ENCODE assay signal across 13 cellular contexts in the genomic region with DNA sequence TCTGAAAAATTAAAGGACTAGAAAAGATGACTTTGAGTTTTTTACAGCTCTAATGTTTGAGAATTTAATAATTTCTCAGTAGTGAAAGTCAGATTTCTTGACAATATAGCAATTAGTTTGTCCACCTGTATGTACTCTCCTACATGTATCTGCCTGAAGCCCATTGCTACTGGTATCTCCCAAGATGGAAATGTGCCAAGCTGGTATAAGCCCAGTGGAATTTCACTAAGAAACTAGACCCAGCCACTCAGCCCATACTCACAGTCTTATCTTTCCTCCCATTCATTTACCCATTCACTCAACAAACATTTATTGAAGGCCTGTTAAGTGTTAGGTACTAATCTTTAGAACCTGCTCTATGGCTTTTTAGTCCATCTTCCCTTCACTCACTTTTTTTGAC. TPM values are rescaled to one million over a fixed set of nuclear protein-coding genes. Genes with fewer than 3 reads are reported as not detected.
DNase-seq lines count a peak whose midpoint lies in the region; ATAC-seq lines count a peak whose summit lies in the region.
"Had no signal": no experiment of that assay in that cellular context is flagged by ENCODE, and none has a peak within 500 bp of the region (broad histone marks: within the 10 kb centered on the region; RNA-seq: fewer than 3 reads in every experiment).

No MANE protein-coding gene starts in this region.

- no peaks in the 10 kb centered on the region for H3K9me2 ChIP-seq in GM23248 (ENCODE audit: insufficient read depth)

- peaks cover 29% of the 10 kb centered on the region for H3F3A ChIP-seq in GM23248 (ENCODE audit: insufficient read depth)

- H3K4me1 ChIP-seq in GM23248 (ENCODE audit: insufficient read depth), result peaks cover 40% of the 10 kb centered on the region

- H3K79me2 ChIP-seq in GM23248 (ENCODE audit: insufficient read depth), result no peaks in the 10 kb centered on the region

- no peak overlapping the region for H3K4me3 ChIP-seq in GM23248
- H3K4me3 ChIP-seq: A549, HAP-1 had no signal

- no peaks in the 10 kb centered on the region for H3K36me3 ChIP-seq in GM23248 (ENCODE audit: low read depth)
- H3K36me3 ChIP-seq: BE2C, HAP-1 had no signal

- no peaks in the 10 kb centered on the region for H3K9me3 ChIP-seq in GM23248 (ENCODE audit: low read depth)
- H3K9me3 ChIP-seq: A549, BE2C, HAP-1 had no signal

- 0 out of 2 replicates have a peak overlapping the region, but pooled peaks have one; percentile 6 for H3K27ac ChIP-seq in GM23248
- H3K27ac ChIP-seq: C4-2B had no signal

- no peaks in the 10 kb centered on the region for H3K27me3 ChIP-seq in GM23248 (replicated peaks; ENCODE audit: insufficient read depth)

- no peak overlapping the region for H3K4me2 ChIP-seq in GM23248 (ENCODE audit: unreplicated experiment)
- H3K4me2 ChIP-seq: A549 had no signal

- H3K9ac ChIP-seq in GM23248, result no peak overlapping the region

- no peaks in the 10 kb centered on the region for H4K20me1 ChIP-seq in GM23248 (ENCODE audit: insufficient read depth)

- ATAC-seq in HG03139 (IDR thresholded peaks at IDR 0.05; ENCODE audit: unreplicated experiment) (no peak), HG03095 (IDR thresholded peaks at IDR 0.05; ENCODE audit: unreplicated experiment) (no peak), HG03342 (IDR thresholded peaks at IDR 0.05; ENCODE audit: unreplicated experiment) (no peak)
- ATAC-seq: A549 had no signal

- DNase-seq in GM23248 (peak; percentile 28), M059J (ENCODE audit: low read depth) (peak; percentile 44), amniotic epithelial cell (ENCODE audit: low read depth) (peak; percentile 41)
- DNase-seq: BE2C; CD4-positive, alpha-beta memory T cell; DMS79; GF-D8 had no signal

- in situ Hi-C loops in GM23248 (cut with MboI), result no loop called here

- H2AFZ ChIP-seq in GM23248, result no peak overlapping the region

RNA-seq across cellular contexts. Expression of a gene that starts 21.6 kb away (rescaled TPM):
- 0.51 and 0.76 TPM in 2 replicates for total RNA-seq in GM23248 (2014; rRNA removed; shearing (Covaris generic))
- 0.44 and 1.4 TPM in 2 replicates for polyA plus RNA-seq in GM23248 (2016; fragmentation: Nextera tagmentation; extraction: Ambion mirVana)
- total RNA-seq in M059J (2014; rRNA removed; shearing (Covaris generic)), result 1.5 and 4.2 TPM in 2 replicates
